ENCODE assay signal across 8 cellular contexts in genomic region chr6:75601608-75602163, GRCh38. TPM values are rescaled to one million over a fixed set of nuclear protein-coding genes. Genes with fewer than 3 reads are reported as not detected.
DNase-seq lines count a peak whose midpoint lies in the region; ATAC-seq and TF ChIP-seq lines count a peak whose summit lies in the region.

TSS of gene SENP6 (plus strand) at chr6:75601880. CDS start at chr6:75602525, 645 bp downstream.

- peak within 1 kb of the TSS; percentile 98 for H3K27ac Mint-ChIP-seq in CD8-positive, alpha-beta T cell
- peak within 1 kb of the TSS; percentile 98 for H3K27ac Mint-ChIP-seq in endothelial cell (ENCODE audit: unreplicated experiment)

- peaks cover 74% of the 10 kb centered on the region for H3K4me1 Mint-ChIP-seq in CD8-positive, alpha-beta T cell (ENCODE audit: low read depth)
- H3K4me1 Mint-ChIP-seq in endothelial cell (ENCODE audit: unreplicated experiment): peaks cover 31% of the 10 kb centered on the region

- POLR2A ChIA-PET in CD8-positive, alpha-beta T cell (lab: Charles Lee): interaction anchor here (0.6 to 2.4 kb wide), 11 partner anchors 9 to 1948 kb away, joined by 3 to 12 read pairs (median 4); partner anchors contain the start of genes COX7A2, SLC17A5 and TMEM30A

- no peak for TF ChIP-seq CTCF in CD8-positive, alpha-beta T cell (IDR thresholded peaks at IDR 0.05)
- no peak for TF ChIP-seq CTCF in endothelial cell (IDR thresholded peaks at IDR 0.05; ENCODE audit: unreplicated experiment)

- H3K4me3 Mint-ChIP-seq in CD8-positive, alpha-beta T cell: peak within 1 kb of the TSS; percentile 98
- H3K4me3 Mint-ChIP-seq in endothelial cell (ENCODE audit: unreplicated experiment): peak within 1 kb of the TSS; percentile 100

- H3K36me3 Mint-ChIP-seq in CD8-positive, alpha-beta T cell: peaks cover 7% of the 10 kb centered on the region
- peaks cover 21% of the 10 kb centered on the region for H3K36me3 Mint-ChIP-seq in endothelial cell (ENCODE audit: low read depth, unreplicated experiment)

- no peaks in the 10 kb centered on the region for H3K36me3 ChIP-seq in CD8-positive, alpha-beta T cell (ENCODE audit: insufficient read depth, low read length)
- H3K36me3 ChIP-seq in NT2/D1 (ENCODE audit: insufficient read depth, insufficient read length, low read length): peaks cover 1% of the 10 kb centered on the region

- H3K4me3 ChIP-seq in CD8-positive, alpha-beta T cell (ENCODE audit: low read depth, low read length): peak within 1 kb of the TSS; percentile 90
- peak within 1 kb of the TSS; percentile 87 for H3K4me3 ChIP-seq in NT2/D1 (ENCODE audit: insufficient read length, low read depth)

- peak within 1 kb of the TSS; percentile 93 for H3K9ac ChIP-seq in NT2/D1 (ENCODE audit: insufficient read length, low read depth)

- no peaks in the 10 kb centered on the region for H3K9me3 ChIP-seq in CD8-positive, alpha-beta T cell (ENCODE audit: low read length)
- no peaks in the 10 kb centered on the region for H3K9me3 ChIP-seq in NT2/D1 (ENCODE audit: insufficient read depth, low read length)

- peak; percentile 50 to 85 (median 68) for DNase-seq in CD8-positive, alpha-beta T cell
- DNase-seq in NT2/D1 (ENCODE audit: low read depth, low spot score): peak; percentile 46
- DNase-seq in activated CD8-positive, alpha-beta memory T cell treated with anti-CD3 and anti-CD28 coated beads, Interleukin-2, amount 50 U/mL, for 48 hours: peak; percentile 87
- DNase-seq in endothelial cell (ENCODE audit: low spot score): peak; percentile 76
- peak; percentile 52 for DNase-seq in middle frontal gyrus (ENCODE audit: extremely low spot score, low spot score)
- peak; percentile 41 to 56 for DNase-seq in stimulated activated CD8-positive, alpha-beta memory T cell treated with anti-CD3 and anti-CD28 coated beads, Interleukin-2, amount 100 ng/mL, for 1 hour (ENCODE audit: low read depth in 2 of 2)

- H3K27me3 Mint-ChIP-seq in CD8-positive, alpha-beta T cell (ENCODE audit: low read depth): no peaks in the 10 kb centered on the region
- peaks cover 9% of the 10 kb centered on the region for H3K27me3 Mint-ChIP-seq in endothelial cell (ENCODE audit: unreplicated experiment)

- ATAC-seq in CD8-positive, alpha-beta T cell: peak; percentile 69
- peak; percentile 56 for ATAC-seq in GM19372 (IDR thresholded peaks at IDR 0.05; ENCODE audit: low read depth, unreplicated experiment)
- peak; percentile 57 for ATAC-seq in HG03520 (IDR thresholded peaks at IDR 0.05; ENCODE audit: unreplicated experiment)

- peak within 1 kb of the TSS; percentile 90 for H3K27ac ChIP-seq in CD8-positive, alpha-beta T cell (ENCODE audit: low read depth, low read length)

- intact Hi-C loops in CD8-positive, alpha-beta T cell (cut with DNase I, micrococcal nuclease): loop anchor here (1.0 to 5.0 kb wide), 8 partner anchors 8 to 1944 kb away; partner anchors contain the start of genes COX7A2 (in 2 of the 2) and TMEM30A (in 2 of the 2)

- peaks cover 43% of the 10 kb centered on the region for H3K4me1 ChIP-seq in CD8-positive, alpha-beta T cell (ENCODE audit: insufficient read depth, low read length)
- no peaks in the 10 kb centered on the region for H3K4me1 ChIP-seq in NT2/D1 (ENCODE audit: insufficient read depth, insufficient read length)

- CTCF ChIA-PET in CD8-positive, alpha-beta T cell (lab: Charles Lee): interaction anchor here (1.0 kb wide), 1 partner anchor 335 kb away, joined by 3 read pairs; no protein-coding TSS in a partner anchor

- H3K9me3 Mint-ChIP-seq in CD8-positive, alpha-beta T cell: no peaks in the 10 kb centered on the region
- no peaks in the 10 kb centered on the region for H3K9me3 Mint-ChIP-seq in endothelial cell (ENCODE audit: unreplicated experiment)

- H3K27me3 ChIP-seq in CD8-positive, alpha-beta T cell (ENCODE audit: insufficient read depth, low read length): no peaks in the 10 kb centered on the region
- no peaks in the 10 kb centered on the region for H3K27me3 ChIP-seq in NT2/D1 (ENCODE audit: insufficient read depth, insufficient read length)

RNA-seq across cellular contexts. Expression of gene SENP6, which starts in this region (rescaled TPM):
- 10 to 100 TPM; 83.6 to 94.8 TPM for total RNA-seq in CD8-positive, alpha-beta T cell
- 135 TPM for total RNA-seq in endothelial cell (ENCODE audit: unreplicated experiment)

Comparison
In these comparisons a context has a peak if more than half of its experiments do, and no peak if none do; other contexts are left out.
1. Peak in every context shown above with its lines: DNase-seq, ATAC-seq, H3K4me3 ChIP-seq and H3K27ac ChIP-seq.